Comparison of ENCODE assay signal across 9 cellular contexts in genomic region chr6:37704923-37705238, GRCh38. TPM values are rescaled to one million over a fixed set of nuclear protein-coding genes. Genes with fewer than 3 reads are reported as not detected.
DNase-seq lines count a peak whose midpoint lies in the region; ATAC-seq and TF ChIP-seq lines count a peak whose summit lies in the region.
"Had no signal": no experiment of that assay in that cellular context is flagged by ENCODE, and none has a peak within 500 bp of the region (broad histone marks: within the 10 kb centered on the region; RNA-seq: fewer than 3 reads in every experiment).

No MANE protein-coding gene starts in this region.

- peaks cover 0 to 24% (median 0%) of the 10 kb centered on the region in 11 experiments; a peak in 3 of 22 replicates for H4K20me1 ChIP-seq in BLaER1 treated with 17β-estradiol and CSF1 and Interleukin-3, amounts not matched to agents 10 nM and 100 nM
- no peaks in the 10 kb centered on the region for H4K20me1 ChIP-seq in IMR-90 (ENCODE audit: insufficient read depth, low read length)

- TF ChIP-seq CTCF in IMR-90 (conservative IDR thresholded peaks at IDR 0.05; ENCODE audit: low read depth, low read length) (no peak), nephron progenitor cell (IDR thresholded peaks at IDR 0.05) (no peak)

- peak overlapping the region; percentile 69 to 80 (median 77) for H3K9ac ChIP-seq in BLaER1 treated with 17β-estradiol and CSF1 and Interleukin-3, amounts not matched to agents 10 nM and 100 nM
- H3K9ac ChIP-seq in IMR-90 (ENCODE audit: low read depth, low read length) (peak overlapping the region; percentile 11; the same call in 1 of the 2 replicates), duodenal mucosa (ENCODE audit: low read depth in 1 of 2, low read length in 2 of 2) (peak overlapping the region; percentile 31 to 43)

- H3K9me1 ChIP-seq in IMR-90 (ENCODE audit: insufficient read depth, low read length), result peaks cover 3% of the 10 kb centered on the region

- CTCF ChIA-PET in IMR-90 (lab: Yijun Ruan, JAX), result interaction anchor here (0.5 to 1.1 kb wide), 21 partner anchors 16 to 845 kb away, joined by 3 to 6 read pairs (median 4); no protein-coding TSS in a partner anchor

- H3K36me3 Mint-ChIP-seq in nephron progenitor cell (ENCODE audit: low read depth), result no peaks in the 10 kb centered on the region

- H3K27ac ChIP-seq in BLaER1 treated with 17β-estradiol and CSF1 and Interleukin-3, amounts not matched to agents 10 nM and 100 nM, result peak overlapping the region in 10 of 11 experiments; percentile 45 to 85 (median 76); a peak in 19 of 22 replicates
- H3K27ac ChIP-seq in IMR-90 (ENCODE audit: insufficient read depth, low read length) (peak overlapping the region; percentile 8; the same call in 1 of the 2 replicates), duodenal mucosa (ENCODE audit: low read depth, low read length) (no peak overlapping the region)

- no TSS peak for BruUV-seq in IMR-90 (replicated peaks; lab: Mats Ljungman, UMichigan)

- peaks cover 47 to 71% (median 59%) of the 10 kb centered on the region in 10 experiments for H3K4me1 ChIP-seq in BLaER1 treated with 17β-estradiol and CSF1 and Interleukin-3, amounts not matched to agents 10 nM and 100 nM
- H3K4me1 ChIP-seq in IMR-90 (ENCODE audit: control insufficient read depth, insufficient read depth, low read length), result peaks cover 2% of the 10 kb centered on the region
- peaks cover 17 to 18% of the 10 kb centered on the region in 2 donors for H3K4me1 ChIP-seq in duodenal mucosa (ENCODE audit: control insufficient read depth in 1 of 2, insufficient read depth in 2 of 2, low read length in 2 of 2)

- H3K4me3 Mint-ChIP-seq in nephron progenitor cell, result peak overlapping the region; percentile 70

- TF ChIP-seq RAD21 in IMR-90 (IDR thresholded peaks at IDR 0.05; ENCODE audit: low read length), result no peak

- POLR2A ChIA-PET in IMR-90 (lab: Charles Lee; ENCODE audit: unreplicated experiment), result interaction anchor here (0.6 kb wide), 1 partner anchor 229 kb away, joined by 8 read pairs; no protein-coding TSS in a partner anchor

- peak overlapping the region; percentile 32 for H2BK5ac ChIP-seq in IMR-90 (ENCODE audit: low read depth, low read length, poor library complexity, severe bottlenecking)

- peak overlapping the region; percentile 87 for H2AK9ac ChIP-seq in IMR-90 (replicated peaks; ENCODE audit: low read depth, low read length, poor library complexity)

- H2AFZ ChIP-seq in IMR-90 (replicated peaks; ENCODE audit: low read length, poor library complexity), result peak overlapping the region; percentile 92

- no peak overlapping the region; the same call in 1 of the 2 replicates for H2AK5ac ChIP-seq in IMR-90 (ENCODE audit: low read depth, low read length)

- H4K8ac ChIP-seq in IMR-90 (ENCODE audit: low read depth in 2 of 2, low read length in 2 of 2), result peak overlapping the region; percentile 40 to 83; a peak in 3 of 4 replicates

- H3K4me3 ChIP-seq in BLaER1 treated with 17β-estradiol and CSF1 and Interleukin-3, amounts not matched to agents 10 nM and 100 nM, result peak overlapping the region; percentile 47 to 71 (median 60)
- H3K4me3 ChIP-seq in IMR-90 (ENCODE audit: insufficient read depth, low read depth, low read length) (peak overlapping the region; percentile 20), duodenal mucosa (ENCODE audit: low read depth in 1 of 2, low read length in 2 of 2) (peak overlapping the region; percentile 60 to 64)

- TF ChIP-seq POLR2A in IMR-90 (IDR thresholded peaks at IDR 0.05; ENCODE audit: low read depth, low read length), result no peak

- H3K9me3 Mint-ChIP-seq in nephron progenitor cell, result no peaks in the 10 kb centered on the region

- peak overlapping the region; percentile 93 for H3K27ac Mint-ChIP-seq in nephron progenitor cell

- 0 out of 4 replicates have a peak, but pooled peaks cover 0 to 3% of the 10 kb centered on the region in 2 experiments for H3K79me1 ChIP-seq in IMR-90 (ENCODE audit: low read depth in 1 of 2, low read length in 2 of 2)

- H3K4ac ChIP-seq in IMR-90 (ENCODE audit: low read depth, low read length), result peak overlapping the region; percentile 82

- peak overlapping the region; percentile 65 for H2BK120ac ChIP-seq in IMR-90 (ENCODE audit: low read depth, low read length)

- peak overlapping the region; percentile 78 to 100 (median 93) for H3K4me2 ChIP-seq in BLaER1 treated with 17β-estradiol and CSF1 and Interleukin-3, amounts not matched to agents 10 nM and 100 nM
- peak overlapping the region; percentile 83 for H3K4me2 ChIP-seq in IMR-90 (ENCODE audit: low read depth, low read length)

- DNase-seq in IMR-90, result no peak
- DNase-seq in nephron progenitor cell, result no peak
- no peak for DNase-seq in MV-4-11 (lab: John Stamatoyannopoulos, UW)
- DNase-seq in SIG-M5 (lab: John Stamatoyannopoulos, UW), result no peak
- no peak for DNase-seq in hypothalamus (lab: John Stamatoyannopoulos, UW)
- no peak for DNase-seq in NCI-H226
- DNase-seq: NCI-H1048 had no signal

- no peaks in the 10 kb centered on the region for H3K9me3 ChIP-seq in BLaER1 treated with 17β-estradiol and CSF1 and Interleukin-3, amounts not matched to agents 10 nM and 100 nM (replicated peaks in 1 of 11)
- no peaks in the 10 kb centered on the region for H3K9me3 ChIP-seq in IMR-90 (ENCODE audit: control insufficient read depth, insufficient read depth, low read length)
- H3K9me3 ChIP-seq in duodenal mucosa (ENCODE audit: control insufficient read depth in 1 of 2, low read length in 2 of 2), result no peaks in the 10 kb centered on the region

- H4K91ac ChIP-seq in IMR-90 (ENCODE audit: insufficient read depth, low read depth, low read length), result no peak overlapping the region; the same call in 1 of the 2 replicates

- ATAC-seq in IMR-90 (ENCODE audit: low read depth), result no peak

- H3K36me3 ChIP-seq in BLaER1 treated with 17β-estradiol and CSF1 and Interleukin-3, amounts not matched to agents 10 nM and 100 nM, result no peaks in the 10 kb centered on the region
- H3K36me3 ChIP-seq in IMR-90 (ENCODE audit: control insufficient read depth, insufficient read depth, low read length) (no peaks in the 10 kb centered on the region), duodenal mucosa (ENCODE audit: control insufficient read depth in 1 of 2, insufficient read depth in 2 of 2, low read length in 2 of 2) (no peaks in the 10 kb centered on the region)

- in situ Hi-C loops in IMR-90 (cut with MboI; ENCODE audit: low sequenced_read_pairs), result loop anchor here (5.0 to 10.0 kb wide), 2 partner anchors 300 to 787 kb away; no protein-coding TSS in a partner anchor

- H3K27me3 ChIP-seq in BLaER1 treated with 17β-estradiol and CSF1 and Interleukin-3, amounts not matched to agents 10 nM and 100 nM, result peaks cover 0 to 4% (median 0%) of the 10 kb centered on the region in 11 experiments; a peak in 6 of 22 replicates
- no peaks in the 10 kb centered on the region for H3K27me3 ChIP-seq in IMR-90 (ENCODE audit: control insufficient read depth, insufficient read depth, low read length)
- peaks cover 0 to 20% of the 10 kb centered on the region in 2 donors for H3K27me3 ChIP-seq in duodenal mucosa (ENCODE audit: control insufficient read depth in 1 of 2, insufficient read depth in 2 of 2, low read length in 2 of 2)

- H2BK20ac ChIP-seq in IMR-90 (ENCODE audit: low read depth, low read length), result peak overlapping the region; percentile 77; the same call in 1 of the 2 replicates

- H3K4me1 Mint-ChIP-seq in nephron progenitor cell, result peaks cover 71% of the 10 kb centered on the region

- peak overlapping the region; percentile 35; the same call in 1 of the 2 replicates for H3K56ac ChIP-seq in IMR-90 (ENCODE audit: extremely low read depth, insufficient read depth, low read length)

- WGBS in IMR-90 (ENCODE audit: extremely low coverage in 2 of 2, insufficient read length in 1 of 2), 2 experiments, result 80% methylated on average over 1 of the region's 5 CpGs; no CpG with 5 or more reads in 1 of the 2 experiments

- dilution Hi-C loops in IMR-90 (cut with HindIII; ENCODE audit: low sequenced_read_pairs, unreplicated experiment), result no loop called here

- H3K18ac ChIP-seq in IMR-90 (ENCODE audit: low read depth, low read length), result 0 out of 2 replicates have a peak overlapping the region, but pooled peaks have one; percentile 0

- peak overlapping the region; percentile 81 for H3K14ac ChIP-seq in IMR-90 (replicated peaks; ENCODE audit: low read depth, low read length)

- H4K5ac ChIP-seq in IMR-90 (ENCODE audit: low read depth, low read length), result peak overlapping the region; percentile 16

- H2BK15ac ChIP-seq in IMR-90 (ENCODE audit: low read depth, low read length), result peak overlapping the region; percentile 15; the same call in 1 of the 3 replicates

- no peak overlapping the region for H3K23ac ChIP-seq in IMR-90 (ENCODE audit: low read depth, low read length)

- intact Hi-C loops in IMR-90 (cut with micrococcal nuclease), result loop anchor here (1.0 to 10.0 kb wide), 6 partner anchors 87 to 867 kb away; partner anchors contain the start of gene ZFAND3

- peaks cover 24% of the 10 kb centered on the region for H3K27me3 Mint-ChIP-seq in nephron progenitor cell (ENCODE audit: low read depth, poor library complexity)

TF ChIP-seq in IMR-90, 13 proteins besides CTCF, POLR2A, EP300 and RAD21:
- TF ChIP-seq CEBPB (IDR thresholded peaks at IDR 0.05; ENCODE audit: low read depth, low read length) (no peak), MXI1 (IDR thresholded peaks at IDR 0.05; ENCODE audit: borderline replicate concordance, low read depth, low read length) (no peak)

RNA-seq across cellular contexts. Expression of gene MDGA1, which starts 7.2 kb away (rescaled TPM):
- 4.3 and 5.0 TPM in 2 replicates for total RNA-seq in IMR-90 (2012; rRNA removed)
- polyA plus RNA-seq in IMR-90 (2012; rRNA removed), result 13.4 and 17.2 TPM in 2 replicates
- polyA plus RNA-seq in IMR-90 (2012; cell fraction: cytosol; rRNA removed), result 8.5 and 11.7 TPM in 2 replicates
- 23.1 and 50.4 TPM in 2 replicates for polyA plus RNA-seq in IMR-90 (2012; cell fraction: nucleus; rRNA removed; ENCODE audit: low replicate concordance)

Comparison
In these comparisons a context has a peak if more than half of its experiments do, and no peak if none do; other contexts are left out.
1. H3K9ac ChIP-seq: peak in every context shown above with its lines; median percentile 77 in BLaER1 treated with 17β-estradiol and CSF1 and Interleukin-3, amounts not matched to agents 10 nM and 100 nM; 37 in duodenal mucosa; 11 in IMR-90.